In the genomic region with DNA sequence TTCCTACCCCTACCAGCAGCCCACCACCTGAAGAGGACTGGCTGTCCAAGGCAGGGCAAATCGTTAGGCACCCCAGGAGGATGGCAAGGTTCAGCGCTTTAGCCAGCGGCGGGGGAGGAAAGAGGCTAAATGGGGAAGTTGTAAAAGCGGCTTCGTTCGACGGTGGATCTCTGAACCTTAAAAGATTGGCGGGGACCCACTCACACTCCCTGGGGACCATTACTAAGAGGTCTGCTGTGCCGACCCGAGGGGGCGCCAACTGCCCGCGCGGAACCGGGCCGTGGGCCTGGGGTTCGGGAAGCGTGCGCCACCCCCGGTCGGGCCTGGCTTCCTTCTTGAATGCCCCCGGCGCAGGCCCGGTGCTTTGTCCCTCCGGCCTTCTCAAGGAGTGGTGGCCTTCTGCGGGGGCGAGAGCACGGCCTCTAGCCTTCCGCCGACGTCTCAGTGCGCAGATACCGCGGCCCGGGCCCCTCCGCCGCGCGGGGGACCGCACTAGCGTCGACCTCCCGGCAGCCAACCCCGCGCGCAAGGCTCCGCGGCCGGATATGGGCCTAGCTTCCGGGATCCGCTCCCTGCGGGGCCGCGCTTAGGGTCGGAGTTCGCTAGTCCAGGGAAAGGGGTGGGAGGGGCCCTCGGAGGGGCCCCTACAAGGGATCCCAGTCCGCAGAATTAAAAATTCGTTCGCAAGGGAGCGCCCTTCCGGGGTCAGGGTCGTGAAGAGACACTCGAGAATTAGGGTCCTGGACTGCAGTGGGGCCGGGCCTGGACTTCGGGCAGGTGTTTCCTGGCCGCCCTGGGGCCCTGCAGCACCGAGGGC, we compare ENCODE assay signal across 1 cellular context.
TF ChIP-seq lines count a peak whose summit lies in the region.

No MANE protein-coding gene starts in this region.

TF ChIP-seq in HepG2, 621 proteins besides CTCF, POLR2A, EP300 and RAD21:
- TF ChIP-seq NR2C2 (CRISPR knock-in tag; IDR thresholded peaks at IDR 0.05; ENCODE audit: borderline replicate concordance): no peak
- no peak for TF ChIP-seq MXD4 (CRISPR knock-in tag; IDR thresholded peaks at IDR 0.05)
- no peak for TF ChIP-seq SP4 (CRISPR knock-in tag; IDR thresholded peaks at IDR 0.05)
- TF ChIP-seq, protein P1, sequence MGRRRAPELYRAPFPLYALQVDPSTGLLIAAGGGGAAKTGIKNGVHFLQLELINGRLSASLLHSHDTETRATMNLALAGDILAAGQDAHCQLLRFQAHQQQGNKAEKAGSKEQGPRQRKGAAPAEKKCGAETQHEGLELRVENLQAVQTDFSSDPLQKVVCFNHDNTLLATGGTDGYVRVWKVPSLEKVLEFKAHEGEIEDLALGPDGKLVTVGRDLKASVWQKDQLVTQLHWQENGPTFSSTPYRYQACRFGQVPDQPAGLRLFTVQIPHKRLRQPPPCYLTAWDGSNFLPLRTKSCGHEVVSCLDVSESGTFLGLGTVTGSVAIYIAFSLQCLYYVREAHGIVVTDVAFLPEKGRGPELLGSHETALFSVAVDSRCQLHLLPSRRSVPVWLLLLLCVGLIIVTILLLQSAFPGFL (CRISPR knock-in tag; IDR thresholded peaks at IDR 0.05): no peak
- TF ChIP-seq NFATC3 (CRISPR knock-in tag; IDR thresholded peaks at IDR 0.05): no peak
- TF ChIP-seq ZNF782 (CRISPR knock-in tag; IDR thresholded peaks at IDR 0.05; ENCODE audit: borderline replicate concordance): no peak
- TF ChIP-seq, protein P2, sequence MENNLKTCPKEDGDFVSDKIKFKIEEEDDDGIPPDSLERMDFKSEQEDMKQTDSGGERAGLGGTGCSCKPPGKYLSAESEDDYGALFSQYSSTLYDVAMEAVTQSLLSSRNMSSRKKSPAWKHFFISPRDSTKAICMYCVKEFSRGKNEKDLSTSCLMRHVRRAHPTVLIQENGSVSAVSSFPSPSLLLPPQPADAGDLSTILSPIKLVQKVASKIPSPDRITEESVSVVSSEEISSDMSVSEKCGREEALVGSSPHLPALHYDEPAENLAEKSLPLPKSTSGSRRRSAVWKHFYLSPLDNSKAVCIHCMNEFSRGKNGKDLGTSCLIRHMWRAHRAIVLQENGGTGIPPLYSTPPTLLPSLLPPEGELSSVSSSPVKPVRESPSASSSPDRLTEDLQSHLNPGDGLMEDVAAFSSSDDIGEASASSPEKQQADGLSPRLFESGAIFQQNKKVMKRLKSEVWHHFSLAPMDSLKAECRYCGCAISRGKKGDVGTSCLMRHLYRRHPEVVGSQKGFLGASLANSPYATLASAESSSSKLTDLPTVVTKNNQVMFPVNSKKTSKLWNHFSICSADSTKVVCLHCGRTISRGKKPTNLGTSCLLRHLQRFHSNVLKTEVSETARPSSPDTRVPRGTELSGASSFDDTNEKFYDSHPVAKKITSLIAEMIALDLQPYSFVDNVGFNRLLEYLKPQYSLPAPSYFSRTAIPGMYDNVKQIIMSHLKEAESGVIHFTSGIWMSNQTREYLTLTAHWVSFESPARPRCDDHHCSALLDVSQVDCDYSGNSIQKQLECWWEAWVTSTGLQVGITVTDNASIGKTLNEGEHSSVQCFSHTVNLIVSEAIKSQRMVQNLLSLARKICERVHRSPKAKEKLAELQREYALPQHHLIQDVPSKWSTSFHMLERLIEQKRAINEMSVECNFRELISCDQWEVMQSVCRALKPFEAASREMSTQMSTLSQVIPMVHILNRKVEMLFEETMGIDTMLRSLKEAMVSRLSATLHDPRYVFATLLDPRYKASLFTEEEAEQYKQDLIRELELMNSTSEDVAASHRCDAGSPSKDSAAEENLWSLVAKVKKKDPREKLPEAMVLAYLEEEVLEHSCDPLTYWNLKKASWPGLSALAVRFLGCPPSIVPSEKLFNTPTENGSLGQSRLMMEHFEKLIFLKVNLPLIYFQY (CRISPR knock-in tag; IDR thresholded peaks at IDR 0.05; ENCODE audit: borderline replicate concordance): no peak
